In the genomic region with DNA sequence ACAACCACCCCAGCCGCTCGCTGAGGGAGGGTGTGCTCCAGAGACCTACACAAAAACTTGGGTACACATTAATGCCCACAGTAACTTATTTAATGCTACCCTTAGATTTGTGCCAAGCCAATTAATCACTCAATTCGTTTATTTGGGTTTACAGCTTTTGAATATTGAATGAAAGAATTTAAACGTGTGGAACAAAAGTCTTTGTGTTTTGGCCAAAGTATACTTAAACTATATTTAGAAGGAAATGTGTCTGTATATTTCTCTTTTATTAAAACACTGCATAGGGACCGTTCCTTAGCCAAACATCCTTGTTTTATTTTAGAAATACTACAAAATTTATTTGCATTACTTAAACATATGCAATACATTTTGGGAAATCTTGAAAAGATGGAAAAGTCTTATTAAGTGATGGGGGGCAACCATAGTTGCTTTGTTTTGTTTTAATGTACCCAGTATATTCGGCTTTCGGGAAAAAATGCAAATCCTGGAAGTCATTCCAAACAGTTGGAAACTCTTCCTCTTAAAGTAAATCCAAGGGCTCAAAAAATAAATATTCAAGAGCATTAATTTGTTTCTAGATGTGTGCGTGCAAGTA, we compare ENCODE assay signal across 9 cellular contexts. TPM values are rescaled to one million over a fixed set of nuclear protein-coding genes. Genes with fewer than 3 reads are reported as not detected.
DNase-seq lines count a peak whose midpoint lies in the region; ATAC-seq and TF ChIP-seq lines count a peak whose summit lies in the region.
"Had no signal": no experiment of that assay in that cellular context is flagged by ENCODE, and none has a peak within 500 bp of the region (broad histone marks: within the 10 kb centered on the region; RNA-seq: fewer than 3 reads in every experiment).

No MANE protein-coding gene starts in this region.

- H4K20me1 ChIP-seq in H9 (ENCODE audit: control insufficient read depth, insufficient read depth, insufficient read length) = no peaks in the 10 kb centered on the region

- H3K9me3 ChIP-seq in H9 (ENCODE audit: control insufficient read depth, low read depth, low read length) = no peaks in the 10 kb centered on the region
- H3K9me3 ChIP-seq in stomach = no peaks in the 10 kb centered on the region

- no peaks in the 10 kb centered on the region for H3K27me3 Mint-ChIP-seq in H9 (ENCODE audit: low read depth)
- H3K27me3 Mint-ChIP-seq in memory B cell = peaks cover 2% of the 10 kb centered on the region
- H3K27me3 Mint-ChIP-seq in naive thymus-derived CD8-positive, alpha-beta T cell = peaks cover 25 to 60% (median 28%) of the 10 kb centered on the region in 5 donors

- no peaks in the 10 kb centered on the region; a peak in 1 of 5 replicates for H3K9me3 Mint-ChIP-seq in H9
- H3K9me3 Mint-ChIP-seq in memory B cell = no peaks in the 10 kb centered on the region
- peaks cover 0 to 4% (median 0%) of the 10 kb centered on the region in 9 donors for H3K9me3 Mint-ChIP-seq in naive thymus-derived CD8-positive, alpha-beta T cell

- H3K23me2 ChIP-seq in H9 (ENCODE audit: insufficient read length, low read depth, low read length, poor library complexity, severe bottlenecking) = no peaks in the 10 kb centered on the region

- TF ChIP-seq CTCF in H9 (conservative IDR thresholded peaks at IDR 0.05) (no peak), stomach (IDR thresholded peaks at IDR 0.05) (no peak)

- no peak overlapping the region for H2BK120ac ChIP-seq in H9 (ENCODE audit: low read depth, low read length, poor library complexity, severe bottlenecking)

- no peak for TF ChIP-seq EP300 in stomach (IDR thresholded peaks at IDR 0.05)

- H3K27ac Mint-ChIP-seq in H9 = peak overlapping the region; percentile 69 to 87 (median 86); a peak in 5 of 7 replicates
- peak overlapping the region; percentile 73 for H3K27ac Mint-ChIP-seq in memory B cell
- H3K27ac Mint-ChIP-seq in naive thymus-derived CD8-positive, alpha-beta T cell = no peak overlapping the region
- H3K27ac Mint-ChIP-seq: activated CD8-positive, alpha-beta memory T cell treated with anti-CD3 and anti-CD28 coated beads, Interleukin-2, amount 10 ng/mL, durations not matched to agents 7 days and 5 days had no signal

- H3K14ac ChIP-seq in H9 (ENCODE audit: insufficient read depth, low read length) = no peak overlapping the region

- no peak overlapping the region for H4K8ac ChIP-seq in H9 (replicated peaks; ENCODE audit: insufficient read length, low read depth, low read length)

- H3K4me1 Mint-ChIP-seq in H9 (peaks cover 12 to 44% of the 10 kb centered on the region in 2 experiments), memory B cell (peaks cover 43% of the 10 kb centered on the region)
- peaks cover 0 to 39% (median 3%) of the 10 kb centered on the region in 4 donors for H3K4me1 Mint-ChIP-seq in naive thymus-derived CD8-positive, alpha-beta T cell
- H3K4me1 Mint-ChIP-seq: activated CD8-positive, alpha-beta memory T cell treated with anti-CD3 and anti-CD28 coated beads, Interleukin-2, amount 10 ng/mL, durations not matched to agents 7 days and 5 days had no signal

- H2BK15ac ChIP-seq in H9 (ENCODE audit: low read depth, low read length) = no peak overlapping the region

- H3T11ph ChIP-seq in H9 (ENCODE audit: low read length) = no peak overlapping the region

- no peak overlapping the region for H2AK5ac ChIP-seq in H9 (ENCODE audit: insufficient read length, low read length)

- no peaks in the 10 kb centered on the region for H3K27me3 ChIP-seq in H9 (ENCODE audit: insufficient read depth, low read length)
- no peaks in the 10 kb centered on the region for H3K27me3 ChIP-seq in stomach

- H3K36me3 Mint-ChIP-seq in H9 (ENCODE audit: insufficient read depth in 1 of 3, low read depth in 3 of 3) = no peaks in the 10 kb centered on the region; a peak in 1 of 7 replicates
- peaks cover 1% of the 10 kb centered on the region for H3K36me3 Mint-ChIP-seq in memory B cell
- no peaks in the 10 kb centered on the region for H3K36me3 Mint-ChIP-seq in naive thymus-derived CD8-positive, alpha-beta T cell
- H3K36me3 Mint-ChIP-seq: activated CD8-positive, alpha-beta memory T cell treated with anti-CD3 and anti-CD28 coated beads, Interleukin-2, amount 10 ng/mL, durations not matched to agents 7 days and 5 days had no signal

- POLR2A ChIA-PET in naive thymus-derived CD8-positive, alpha-beta T cell (lab: Charles Lee) = no interaction called here

- peaks cover 22% of the 10 kb centered on the region; the same call in 1 of the 2 replicates for H3K4me1 ChIP-seq in H9 (ENCODE audit: insufficient read depth, low read length)
- H3K4me1 ChIP-seq in stomach = peaks cover 38 to 98% (median 71%) of the 10 kb centered on the region in 4 donors

- intact Hi-C loops in stomach (cut with DNase I; ENCODE audit: low total_unique reads) = no loop called here

- H3K56ac ChIP-seq in H9 (ENCODE audit: insufficient read length, low read depth, low read length) = no peak overlapping the region

- no peak overlapping the region for H4K91ac ChIP-seq in H9 (ENCODE audit: insufficient read length, low read depth, low read length)

- no peak overlapping the region for H3K23ac ChIP-seq in H9 (ENCODE audit: insufficient read length, low read depth, low read length)

- H3K4me3 ChIP-seq in stomach = peak overlapping the region; percentile 38 to 48 (median 40)

- H3K79me1 ChIP-seq in H9 (ENCODE audit: insufficient read depth, low read depth, low read length, poor library complexity, severe bottlenecking) = no peaks in the 10 kb centered on the region

- no peak overlapping the region for H2BK20ac ChIP-seq in H9 (ENCODE audit: low read depth, low read length, poor library complexity, severe bottlenecking)

- no peak overlapping the region for H2BK12ac ChIP-seq in H9 (ENCODE audit: insufficient read length, low read depth, low read length)

- peaks cover 46% of the 10 kb centered on the region; the same call in 1 of the 2 replicates for H3K79me2 ChIP-seq in H9 (ENCODE audit: insufficient read depth, low read length)

- no peak overlapping the region for H3K9ac ChIP-seq in H9 (ENCODE audit: extremely low read depth, insufficient read length, low read length)

- H4K5ac ChIP-seq in H9 (ENCODE audit: insufficient read length, low read depth, low read length) = no peak overlapping the region

- DNase-seq in H9 = no peak
- no peak for DNase-seq in memory B cell (ENCODE audit: low spot score in 2 of 2)
- DNase-seq in stomach = no peak
- no peak for DNase-seq in naive thymus-derived CD8-positive, alpha-beta T cell
- DNase-seq in activated CD4-positive, CD25-positive, alpha-beta regulatory T cell treated with anti-CD3 and anti-CD28 coated beads, Interleukin-2, amount 50 U/mL, for 72 hours = no peak
- DNase-seq in activated effector memory CD4-positive, alpha-beta T cell treated with anti-CD3 and anti-CD28 coated beads, Interleukin-2, amount 50 U/mL, for 16 hours = no peak
- DNase-seq: activated CD8-positive, alpha-beta memory T cell treated with anti-CD3 and anti-CD28 coated beads, Interleukin-2, amount 10 ng/mL, durations not matched to agents 7 days and 5 days had no signal

- H3K18ac ChIP-seq in H9 (ENCODE audit: insufficient read length, low read depth, low read length) = no peak overlapping the region

- no peak overlapping the region for H2BK5ac ChIP-seq in H9 (ENCODE audit: insufficient read length, low read length)

- no peak for ATAC-seq in memory B cell (ENCODE audit: low read depth)
- no peak for ATAC-seq in naive thymus-derived CD8-positive, alpha-beta T cell
- no peak for ATAC-seq in esophagus mucosa
- ATAC-seq: activated CD8-positive, alpha-beta memory T cell treated with anti-CD3 and anti-CD28 coated beads, Interleukin-2, amount 10 ng/mL, durations not matched to agents 7 days and 5 days had no signal

- no peaks in the 10 kb centered on the region for H3K36me3 ChIP-seq in stomach

- no peak overlapping the region for H3K4ac ChIP-seq in H9 (ENCODE audit: low read depth, low read length)

- no peak overlapping the region for H2AFZ ChIP-seq in H9 (ENCODE audit: low read length)

- no CpG with 5 or more reads among the region's 8 CpGs for WGBS in H9 (ENCODE audit: extremely low coverage, insufficient read length, low lambda C conversion rate)
- WGBS in stomach, 5 donors = 29 to 50% (median 31%) methylated on average over 8 of the region's 8 CpGs

- peak overlapping the region; percentile 13 for H3K4me2 ChIP-seq in H9 (ENCODE audit: insufficient read depth, insufficient read length, low read length)

- H3K27ac ChIP-seq in H9 (ENCODE audit: insufficient read length, low read depth, low read length) = no peak overlapping the region
- peak overlapping the region; percentile 44 for H3K27ac ChIP-seq in angular gyrus (ENCODE audit: low read depth, low read length)
- H3K27ac ChIP-seq in stomach = peak overlapping the region in 4 of 5 donors; percentile 50 to 76 (median 68)

- TF ChIP-seq POLR2A in stomach (IDR thresholded peaks at IDR 0.05) = no peak

- peak overlapping the region in 1 of 2 experiments; percentile 13; a peak in 1 of 5 replicates for H3K4me3 Mint-ChIP-seq in H9
- peak overlapping the region; percentile 82 for H3K4me3 Mint-ChIP-seq in memory B cell
- H3K4me3 Mint-ChIP-seq in naive thymus-derived CD8-positive, alpha-beta T cell = peak overlapping the region in 1 of 10 donors; percentile 52
- H3K4me3 Mint-ChIP-seq: activated CD8-positive, alpha-beta memory T cell treated with anti-CD3 and anti-CD28 coated beads, Interleukin-2, amount 10 ng/mL, durations not matched to agents 7 days and 5 days had no signal

RNA-seq across cellular contexts. Expression of gene ZNF608, which starts 11.8 kb away (rescaled TPM):
- total RNA-seq in H9 (2021) (63.7 and 67.0 TPM in 2 replicates), stomach (100 to 1,000 TPM in 1 of 5 donors, 10 to 100 TPM in 4; 19.0 to 386 (median 27.2) TPM), esophagus mucosa (6.7 TPM)
- polyA plus RNA-seq in stomach = 1 to 10 TPM; 5.5 to 8.7 (median 7.5) TPM
- under 1 TPM; 0.47 to 0.66 TPM for total RNA-seq in naive thymus-derived CD8-positive, alpha-beta T cell
- not detected for polyA plus RNA-seq in naive thymus-derived CD8-positive, alpha-beta T cell
- total RNA-seq: activated CD8-positive, alpha-beta memory T cell treated with anti-CD3 and anti-CD28 coated beads, Interleukin-2, amount 10 ng/mL, durations not matched to agents 7 days and 5 days had no signal

Comparison
In these comparisons a context has a peak if more than half of its experiments do, and no peak if none do; other contexts are left out.
1. H3K27ac Mint-ChIP-seq: peak in H9 (3 of 3) and memory B cell (single experiment); none in naive thymus-derived CD8-positive, alpha-beta T cell (0 of 10).